ENCODE assay signal across 1 cellular context in the genomic region with DNA sequence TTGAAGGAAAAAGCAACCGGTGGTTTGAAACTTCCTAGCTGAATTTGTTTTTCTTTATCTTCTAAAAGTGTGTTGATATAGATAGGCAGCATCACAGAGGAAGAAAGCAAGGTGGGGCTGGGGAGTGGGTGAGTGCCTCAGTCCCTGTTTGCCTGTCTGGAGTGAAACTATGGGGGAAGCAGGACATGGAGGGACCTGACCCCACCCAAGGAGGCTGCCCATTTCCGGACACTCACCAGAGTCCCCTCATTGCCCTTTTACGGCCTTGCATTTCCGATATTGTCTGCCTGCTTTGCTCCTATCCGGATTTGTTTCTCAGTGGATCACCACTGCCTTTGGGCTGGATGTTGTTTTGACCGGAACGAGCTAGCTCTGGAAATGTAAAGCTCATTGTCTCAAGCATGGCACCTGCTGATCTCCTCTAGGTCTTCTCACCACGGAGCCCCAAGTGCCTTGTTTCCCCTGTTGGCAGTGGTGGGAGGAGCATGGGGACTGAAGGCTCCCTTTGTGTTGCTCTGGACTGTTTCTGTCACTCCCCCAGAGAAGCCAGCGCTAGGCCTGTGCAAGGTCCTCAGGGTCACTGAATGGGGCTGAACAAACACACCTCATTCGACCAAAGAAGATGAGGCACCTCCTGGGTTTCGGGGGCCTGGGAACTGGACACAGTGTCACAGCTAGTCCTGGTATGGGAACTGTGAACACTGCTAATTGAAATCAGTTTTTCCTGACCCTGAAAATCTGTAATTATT.
TF ChIP-seq lines count a peak whose summit lies in the region.

No MANE protein-coding gene starts in this region.

TF ChIP-seq in HepG2, 621 proteins besides CTCF, POLR2A, EP300 and RAD21 (continued from another document and continues in another):
- TF ChIP-seq RFX1 (IDR thresholded peaks at IDR 0.05) (no peak), SOX5 (CRISPR knock-in tag; IDR thresholded peaks at IDR 0.05; ENCODE audit: borderline replicate concordance) (peak; percentile 82), ZNF510 (CRISPR knock-in tag; IDR thresholded peaks at IDR 0.05; ENCODE audit: low read depth) (no peak), NFE2 (CRISPR knock-in tag; IDR thresholded peaks at IDR 0.05) (no peak), KLF16 (CRISPR knock-in tag; IDR thresholded peaks at IDR 0.05) (no peak; a peak in 1 of 4 replicates), POLR2G (IDR thresholded peaks at IDR 0.05; ENCODE audit: low read depth, low read length) (peak; percentile 90), ZNF747 (CRISPR knock-in tag; IDR thresholded peaks at IDR 0.05; ENCODE audit: borderline replicate concordance) (peak; percentile 56; the same call in 1 of the 2 replicates), ZNF44 (CRISPR knock-in tag; IDR thresholded peaks at IDR 0.05) (peak; percentile 82), WIZ (CRISPR knock-in tag; IDR thresholded peaks at IDR 0.05) (peak; percentile 39; the same call in 1 of the 2 replicates), TBL1XR1 (IDR thresholded peaks at IDR 0.05; ENCODE audit: borderline replicate concordance, low read length, partially characterized antibody) (no peak), ZNF543 (CRISPR knock-in tag; IDR thresholded peaks at IDR 0.05) (no peak), ZNF607 (CRISPR knock-in tag; IDR thresholded peaks at IDR 0.05; ENCODE audit: borderline replicate concordance) (no peak), ZNF629 (CRISPR knock-in tag; conservative IDR thresholded peaks at IDR 0.05) (0 out of 2 replicates have a peak, but pooled peaks have one; percentile 16), ZNF772 (CRISPR knock-in tag; IDR thresholded peaks at IDR 0.05) (no peak), TEAD3 (CRISPR knock-in tag; optimal IDR thresholded peaks at IDR 0.05; ENCODE audit: borderline replicate concordance) (no peak), SIN3B (IDR thresholded peaks at IDR 0.05; ENCODE audit: low read length) (no peak), ZNF484 (CRISPR knock-in tag; IDR thresholded peaks at IDR 0.05; ENCODE audit: borderline replicate concordance, low read depth) (no peak), ZNF7 (CRISPR knock-in tag; IDR thresholded peaks at IDR 0.05) (no peak), ZNF383 (CRISPR knock-in tag; IDR thresholded peaks at IDR 0.05; ENCODE audit: borderline replicate concordance) (no peak), FOXP1 (IDR thresholded peaks at IDR 0.05) (no peak), FOXP1 (CRISPR knock-in tag; IDR thresholded peaks at IDR 0.05) (no peak)
- TF ChIP-seq, protein P1, sequence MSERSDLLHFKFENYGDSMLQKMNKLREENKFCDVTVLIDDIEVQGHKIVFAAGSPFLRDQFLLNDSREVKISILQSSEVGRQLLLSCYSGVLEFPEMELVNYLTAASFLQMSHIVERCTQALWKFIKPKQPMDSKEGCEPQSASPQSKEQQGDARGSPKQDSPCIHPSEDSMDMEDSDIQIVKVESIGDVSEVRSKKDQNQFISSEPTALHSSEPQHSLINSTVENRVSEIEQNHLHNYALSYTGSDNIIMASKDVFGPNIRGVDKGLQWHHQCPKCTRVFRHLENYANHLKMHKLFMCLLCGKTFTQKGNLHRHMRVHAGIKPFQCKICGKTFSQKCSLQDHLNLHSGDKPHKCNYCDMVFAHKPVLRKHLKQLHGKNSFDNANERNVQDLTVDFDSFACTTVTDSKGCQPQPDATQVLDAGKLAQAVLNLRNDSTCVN (CRISPR knock-in tag; IDR thresholded peaks at IDR 0.05; ENCODE audit: borderline replicate concordance) = peak; percentile 32; the same call in 1 of the 2 replicates
- TF ChIP-seq, protein P2, sequence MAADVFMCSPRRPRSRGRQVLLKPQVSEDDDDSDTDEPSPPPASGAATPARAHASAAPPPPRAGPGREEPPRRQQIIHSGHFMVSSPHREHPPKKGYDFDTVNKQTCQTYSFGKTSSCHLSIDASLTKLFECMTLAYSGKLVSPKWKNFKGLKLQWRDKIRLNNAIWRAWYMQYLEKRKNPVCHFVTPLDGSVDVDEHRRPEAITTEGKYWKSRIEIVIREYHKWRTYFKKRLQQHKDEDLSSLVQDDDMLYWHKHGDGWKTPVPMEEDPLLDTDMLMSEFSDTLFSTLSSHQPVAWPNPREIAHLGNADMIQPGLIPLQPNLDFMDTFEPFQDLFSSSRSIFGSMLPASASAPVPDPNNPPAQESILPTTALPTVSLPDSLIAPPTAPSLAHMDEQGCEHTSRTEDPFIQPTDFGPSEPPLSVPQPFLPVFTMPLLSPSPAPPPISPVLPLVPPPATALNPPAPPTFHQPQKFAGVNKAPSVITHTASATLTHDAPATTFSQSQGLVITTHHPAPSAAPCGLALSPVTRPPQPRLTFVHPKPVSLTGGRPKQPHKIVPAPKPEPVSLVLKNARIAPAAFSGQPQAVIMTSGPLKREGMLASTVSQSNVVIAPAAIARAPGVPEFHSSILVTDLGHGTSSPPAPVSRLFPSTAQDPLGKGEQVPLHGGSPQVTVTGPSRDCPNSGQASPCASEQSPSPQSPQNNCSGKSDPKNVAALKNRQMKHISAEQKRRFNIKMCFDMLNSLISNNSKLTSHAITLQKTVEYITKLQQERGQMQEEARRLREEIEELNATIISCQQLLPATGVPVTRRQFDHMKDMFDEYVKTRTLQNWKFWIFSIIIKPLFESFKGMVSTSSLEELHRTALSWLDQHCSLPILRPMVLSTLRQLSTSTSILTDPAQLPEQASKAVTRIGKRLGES (CRISPR knock-in tag; IDR thresholded peaks at IDR 0.05; ENCODE audit: borderline replicate concordance) = no peak
- TF ChIP-seq, protein P3, sequence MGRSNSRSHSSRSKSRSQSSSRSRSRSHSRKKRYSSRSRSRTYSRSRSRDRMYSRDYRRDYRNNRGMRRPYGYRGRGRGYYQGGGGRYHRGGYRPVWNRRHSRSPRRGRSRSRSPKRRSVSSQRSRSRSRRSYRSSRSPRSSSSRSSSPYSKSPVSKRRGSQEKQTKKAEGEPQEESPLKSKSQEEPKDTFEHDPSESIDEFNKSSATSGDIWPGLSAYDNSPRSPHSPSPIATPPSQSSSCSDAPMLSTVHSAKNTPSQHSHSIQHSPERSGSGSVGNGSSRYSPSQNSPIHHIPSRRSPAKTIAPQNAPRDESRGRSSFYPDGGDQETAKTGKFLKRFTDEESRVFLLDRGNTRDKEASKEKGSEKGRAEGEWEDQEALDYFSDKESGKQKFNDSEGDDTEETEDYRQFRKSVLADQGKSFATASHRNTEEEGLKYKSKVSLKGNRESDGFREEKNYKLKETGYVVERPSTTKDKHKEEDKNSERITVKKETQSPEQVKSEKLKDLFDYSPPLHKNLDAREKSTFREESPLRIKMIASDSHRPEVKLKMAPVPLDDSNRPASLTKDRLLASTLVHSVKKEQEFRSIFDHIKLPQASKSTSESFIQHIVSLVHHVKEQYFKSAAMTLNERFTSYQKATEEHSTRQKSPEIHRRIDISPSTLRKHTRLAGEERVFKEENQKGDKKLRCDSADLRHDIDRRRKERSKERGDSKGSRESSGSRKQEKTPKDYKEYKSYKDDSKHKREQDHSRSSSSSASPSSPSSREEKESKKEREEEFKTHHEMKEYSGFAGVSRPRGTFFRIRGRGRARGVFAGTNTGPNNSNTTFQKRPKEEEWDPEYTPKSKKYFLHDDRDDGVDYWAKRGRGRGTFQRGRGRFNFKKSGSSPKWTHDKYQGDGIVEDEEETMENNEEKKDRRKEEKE (IDR thresholded peaks at IDR 0.05) = no peak
- TF ChIP-seq, protein P4, sequence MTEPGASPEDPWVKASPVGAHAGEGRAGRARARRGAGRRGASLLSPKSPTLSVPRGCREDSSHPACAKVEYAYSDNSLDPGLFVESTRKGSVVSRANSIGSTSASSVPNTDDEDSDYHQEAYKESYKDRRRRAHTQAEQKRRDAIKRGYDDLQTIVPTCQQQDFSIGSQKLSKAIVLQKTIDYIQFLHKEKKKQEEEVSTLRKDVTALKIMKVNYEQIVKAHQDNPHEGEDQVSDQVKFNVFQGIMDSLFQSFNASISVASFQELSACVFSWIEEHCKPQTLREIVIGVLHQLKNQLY (CRISPR knock-in tag; IDR thresholded peaks at IDR 0.05) = no peak
- TF ChIP-seq, protein P5, sequence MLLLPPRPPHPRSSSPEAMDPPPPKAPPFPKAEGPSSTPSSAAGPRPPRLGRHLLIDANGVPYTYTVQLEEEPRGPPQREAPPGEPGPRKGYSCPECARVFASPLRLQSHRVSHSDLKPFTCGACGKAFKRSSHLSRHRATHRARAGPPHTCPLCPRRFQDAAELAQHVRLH (CRISPR knock-in tag; IDR thresholded peaks at IDR 0.05; ENCODE audit: borderline replicate concordance, low read depth) = no peak
- TF ChIP-seq, protein P6, sequence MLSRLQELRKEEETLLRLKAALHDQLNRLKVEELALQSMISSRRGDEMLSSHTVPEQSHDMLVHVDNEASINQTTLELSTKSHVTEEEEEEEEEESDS (CRISPR knock-in tag; IDR thresholded peaks at IDR 0.05; ENCODE audit: borderline replicate concordance) = no peak
- TF ChIP-seq, protein P7, sequence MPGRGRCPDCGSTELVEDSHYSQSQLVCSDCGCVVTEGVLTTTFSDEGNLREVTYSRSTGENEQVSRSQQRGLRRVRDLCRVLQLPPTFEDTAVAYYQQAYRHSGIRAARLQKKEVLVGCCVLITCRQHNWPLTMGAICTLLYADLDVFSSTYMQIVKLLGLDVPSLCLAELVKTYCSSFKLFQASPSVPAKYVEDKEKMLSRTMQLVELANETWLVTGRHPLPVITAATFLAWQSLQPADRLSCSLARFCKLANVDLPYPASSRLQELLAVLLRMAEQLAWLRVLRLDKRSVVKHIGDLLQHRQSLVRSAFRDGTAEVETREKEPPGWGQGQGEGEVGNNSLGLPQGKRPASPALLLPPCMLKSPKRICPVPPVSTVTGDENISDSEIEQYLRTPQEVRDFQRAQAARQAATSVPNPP (CRISPR knock-in tag; IDR thresholded peaks at IDR 0.05) = no peak; the same call in 1 of the 2 replicates
- TF ChIP-seq, protein P8, sequence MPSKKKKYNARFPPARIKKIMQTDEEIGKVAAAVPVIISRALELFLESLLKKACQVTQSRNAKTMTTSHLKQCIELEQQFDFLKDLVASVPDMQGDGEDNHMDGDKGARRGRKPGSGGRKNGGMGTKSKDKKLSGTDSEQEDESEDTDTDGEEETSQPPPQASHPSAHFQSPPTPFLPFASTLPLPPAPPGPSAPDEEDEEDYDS (CRISPR knock-in tag; IDR thresholded peaks at IDR 0.05) = peak; percentile 79
- TF ChIP-seq, protein P9, sequence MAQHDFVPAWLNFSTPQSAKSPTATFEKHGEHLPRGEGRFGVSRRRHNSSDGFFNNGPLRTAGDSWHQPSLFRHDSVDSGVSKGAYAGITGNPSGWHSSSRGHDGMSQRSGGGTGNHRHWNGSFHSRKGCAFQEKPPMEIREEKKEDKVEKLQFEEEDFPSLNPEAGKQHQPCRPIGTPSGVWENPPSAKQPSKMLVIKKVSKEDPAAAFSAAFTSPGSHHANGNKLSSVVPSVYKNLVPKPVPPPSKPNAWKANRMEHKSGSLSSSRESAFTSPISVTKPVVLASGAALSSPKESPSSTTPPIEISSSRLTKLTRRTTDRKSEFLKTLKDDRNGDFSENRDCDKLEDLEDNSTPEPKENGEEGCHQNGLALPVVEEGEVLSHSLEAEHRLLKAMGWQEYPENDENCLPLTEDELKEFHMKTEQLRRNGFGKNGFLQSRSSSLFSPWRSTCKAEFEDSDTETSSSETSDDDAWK (CRISPR knock-in tag; IDR thresholded peaks at IDR 0.05) = no peak
- TF ChIP-seq, protein P10, sequence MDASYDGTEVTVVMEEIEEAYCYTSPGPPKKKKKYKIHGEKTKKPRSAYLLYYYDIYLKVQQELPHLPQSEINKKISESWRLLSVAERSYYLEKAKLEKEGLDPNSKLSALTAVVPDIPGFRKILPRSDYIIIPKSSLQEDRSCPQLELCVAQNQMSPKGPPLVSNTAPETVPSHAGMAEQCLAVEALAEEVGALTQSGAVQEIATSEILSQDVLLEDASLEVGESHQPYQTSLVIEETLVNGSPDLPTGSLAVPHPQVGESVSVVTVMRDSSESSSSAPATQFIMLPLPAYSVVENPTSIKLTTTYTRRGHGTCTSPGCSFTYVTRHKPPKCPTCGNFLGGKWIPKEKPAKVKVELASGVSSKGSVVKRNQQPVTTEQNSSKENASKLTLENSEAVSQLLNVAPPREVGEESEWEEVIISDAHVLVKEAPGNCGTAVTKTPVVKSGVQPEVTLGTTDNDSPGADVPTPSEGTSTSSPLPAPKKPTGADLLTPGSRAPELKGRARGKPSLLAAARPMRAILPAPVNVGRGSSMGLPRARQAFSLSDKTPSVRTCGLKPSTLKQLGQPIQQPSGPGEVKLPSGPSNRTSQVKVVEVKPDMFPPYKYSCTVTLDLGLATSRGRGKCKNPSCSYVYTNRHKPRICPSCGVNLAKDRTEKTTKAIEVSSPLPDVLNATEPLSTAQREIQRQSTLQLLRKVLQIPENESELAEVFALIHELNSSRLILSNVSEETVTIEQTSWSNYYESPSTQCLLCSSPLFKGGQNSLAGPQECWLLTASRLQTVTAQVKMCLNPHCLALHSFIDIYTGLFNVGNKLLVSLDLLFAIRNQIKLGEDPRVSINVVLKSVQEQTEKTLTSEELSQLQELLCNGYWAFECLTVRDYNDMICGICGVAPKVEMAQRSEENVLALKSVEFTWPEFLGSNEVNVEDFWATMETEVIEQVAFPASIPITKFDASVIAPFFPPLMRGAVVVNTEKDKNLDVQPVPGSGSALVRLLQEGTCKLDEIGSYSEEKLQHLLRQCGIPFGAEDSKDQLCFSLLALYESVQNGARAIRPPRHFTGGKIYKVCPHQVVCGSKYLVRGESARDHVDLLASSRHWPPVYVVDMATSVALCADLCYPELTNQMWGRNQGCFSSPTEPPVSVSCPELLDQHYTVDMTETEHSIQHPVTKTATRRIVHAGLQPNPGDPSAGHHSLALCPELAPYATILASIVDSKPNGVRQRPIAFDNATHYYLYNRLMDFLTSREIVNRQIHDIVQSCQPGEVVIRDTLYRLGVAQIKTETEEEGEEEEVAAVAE (CRISPR knock-in tag; IDR thresholded peaks at IDR 0.05; ENCODE audit: borderline replicate concordance) = peak; percentile 51; the same call in 1 of the 2 replicates
- TF ChIP-seq, protein P11, sequence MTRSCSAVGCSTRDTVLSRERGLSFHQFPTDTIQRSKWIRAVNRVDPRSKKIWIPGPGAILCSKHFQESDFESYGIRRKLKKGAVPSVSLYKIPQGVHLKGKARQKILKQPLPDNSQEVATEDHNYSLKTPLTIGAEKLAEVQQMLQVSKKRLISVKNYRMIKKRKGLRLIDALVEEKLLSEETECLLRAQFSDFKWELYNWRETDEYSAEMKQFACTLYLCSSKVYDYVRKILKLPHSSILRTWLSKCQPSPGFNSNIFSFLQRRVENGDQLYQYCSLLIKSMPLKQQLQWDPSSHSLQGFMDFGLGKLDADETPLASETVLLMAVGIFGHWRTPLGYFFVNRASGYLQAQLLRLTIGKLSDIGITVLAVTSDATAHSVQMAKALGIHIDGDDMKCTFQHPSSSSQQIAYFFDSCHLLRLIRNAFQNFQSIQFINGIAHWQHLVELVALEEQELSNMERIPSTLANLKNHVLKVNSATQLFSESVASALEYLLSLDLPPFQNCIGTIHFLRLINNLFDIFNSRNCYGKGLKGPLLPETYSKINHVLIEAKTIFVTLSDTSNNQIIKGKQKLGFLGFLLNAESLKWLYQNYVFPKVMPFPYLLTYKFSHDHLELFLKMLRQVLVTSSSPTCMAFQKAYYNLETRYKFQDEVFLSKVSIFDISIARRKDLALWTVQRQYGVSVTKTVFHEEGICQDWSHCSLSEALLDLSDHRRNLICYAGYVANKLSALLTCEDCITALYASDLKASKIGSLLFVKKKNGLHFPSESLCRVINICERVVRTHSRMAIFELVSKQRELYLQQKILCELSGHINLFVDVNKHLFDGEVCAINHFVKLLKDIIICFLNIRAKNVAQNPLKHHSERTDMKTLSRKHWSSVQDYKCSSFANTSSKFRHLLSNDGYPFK (CRISPR knock-in tag; IDR thresholded peaks at IDR 0.05; ENCODE audit: borderline replicate concordance) = peak; percentile 63; the same call in 1 of the 2 replicates
- TF ChIP-seq, protein P12, sequence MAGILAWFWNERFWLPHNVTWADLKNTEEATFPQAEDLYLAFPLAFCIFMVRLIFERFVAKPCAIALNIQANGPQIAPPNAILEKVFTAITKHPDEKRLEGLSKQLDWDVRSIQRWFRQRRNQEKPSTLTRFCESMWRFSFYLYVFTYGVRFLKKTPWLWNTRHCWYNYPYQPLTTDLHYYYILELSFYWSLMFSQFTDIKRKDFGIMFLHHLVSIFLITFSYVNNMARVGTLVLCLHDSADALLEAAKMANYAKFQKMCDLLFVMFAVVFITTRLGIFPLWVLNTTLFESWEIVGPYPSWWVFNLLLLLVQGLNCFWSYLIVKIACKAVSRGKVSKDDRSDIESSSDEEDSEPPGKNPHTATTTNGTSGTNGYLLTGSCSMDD (CRISPR knock-in tag; IDR thresholded peaks at IDR 0.05) = no peak
